Comparison of ENCODE assay signal across 26 cellular contexts in genomic region chr18:48361801-48362200, GRCh38. TPM values are rescaled to one million over a fixed set of nuclear protein-coding genes. Genes with fewer than 3 reads are reported as not detected.
"Had no signal": no experiment of that assay in that cellular context is flagged by ENCODE, and none has a peak within 500 bp of the region (broad histone marks: within the 10 kb centered on the region; RNA-seq: fewer than 3 reads in every experiment).

No MANE protein-coding gene starts in this region.

- H3K4me3 ChIP-seq: ascending aorta, body of pancreas, cardiac muscle cell, Peyer's patch, SJCRH30 had no signal

- H3K4me1 ChIP-seq: ascending aorta, body of pancreas, Peyer's patch, SJCRH30 had no signal

- DNase-seq: activated CD4-positive, alpha-beta T cell treated with anti-CD3 and anti-CD28 coated beads for 36 hours; activated CD8-positive, alpha-beta T cell treated with anti-CD3 and anti-CD28 coated beads for 36 hours; activated effector memory CD4-positive, alpha-beta T cell treated with anti-CD3 and anti-CD28 coated beads, Interleukin-2, amount 50 U/mL, for 16 hours; activated naive CD4-positive, alpha-beta T cell treated with Interleukin-2 at 50 U/mL for 16 hours; activated naive CD8-positive, alpha-beta T cell treated with anti-CD3 and anti-CD28 coated beads, Interleukin-2, amount 50 U/mL, for 24 hours; activated T-cell treated with anti-CD3 and anti-CD28 coated beads, Interleukin-2, amount 50 U/mL, for 4 hours; amniotic stem cell; body of pancreas; Kasumi-1; KBM-7; NCI-H1048; NCI-H146; NCI-H187 treated with DMSO at 0.1 percent for 48 hours; NCI-H345; NCI-H510A; NCI-H69; Peyer's patch; Right ventricle myocardium superior; SJCRH30; SK-N-SH; T-helper 1 cell had no signal

- H3K27ac ChIP-seq: ascending aorta, body of pancreas, cardiac muscle cell, Peyer's patch, RWPE1, SJCRH30, VCaP had no signal

- H3K27me3 ChIP-seq: ascending aorta, body of pancreas, cardiac muscle cell, Peyer's patch, SJCRH30 had no signal

- H3K9me3 ChIP-seq: ascending aorta, body of pancreas, Peyer's patch, SJCRH30, SK-N-SH had no signal

- H3K36me3 ChIP-seq: ascending aorta, cardiac muscle cell, Peyer's patch, SJCRH30 had no signal

RNA-seq across cellular contexts. Expression of gene ZBTB7C, which starts 47.4 kb away (rescaled TPM):
- total RNA-seq: activated CD4-positive, alpha-beta T cell treated with anti-CD3 and anti-CD28 coated beads for 36 hours; activated CD8-positive, alpha-beta T cell treated with anti-CD3 and anti-CD28 coated beads for 36 hours; activated naive CD4-positive, alpha-beta T cell treated with anti-CD3 and anti-CD28 coated beads, Interleukin-2, amount 50 U/mL, for 72 hours; SJCRH30 had no signal
